ENCODE assay signal across 8 cellular contexts in genomic region chr16:85461814-85462404, GRCh38.
A peak's percentile ranks its signal among the peaks of the same experiment; 100 is the strongest.
DNase-seq lines count a peak whose midpoint lies in the region; ATAC-seq and TF ChIP-seq lines count a peak whose summit lies in the region.

No MANE protein-coding gene starts in this region.

- no peaks in the 10 kb centered on the region for H3K9me3 ChIP-seq in CD8-positive, alpha-beta memory T cell (ENCODE audit: low read length)
- H3K9me3 ChIP-seq in adipocyte (ENCODE audit: control insufficient read depth, low read length), result no peaks in the 10 kb centered on the region
- H3K9me3 ChIP-seq in lung (ENCODE audit: control insufficient read depth in 2 of 2, insufficient read depth in 1 of 2, low read length in 1 of 2), result no peaks in the 10 kb centered on the region
- no peaks in the 10 kb centered on the region for H3K9me3 ChIP-seq in uterus

- TF ChIP-seq CTCF in NB4 (IDR thresholded peaks at IDR 0.05; ENCODE audit: low read depth, low read length) (no peak), lung (IDR thresholded peaks at IDR 0.05; ENCODE audit: control extremely low read depth, extremely low read depth) (no peak), uterus (IDR thresholded peaks at IDR 0.05) (no peak)

- H3K27ac Mint-ChIP-seq in CD8-positive, alpha-beta memory T cell, result peak overlapping the region in 2 of 8 donors; percentile 49 to 60

- H3K4me1 ChIP-seq in CD8-positive, alpha-beta memory T cell (ENCODE audit: insufficient read depth, low read length), result peaks cover 10% of the 10 kb centered on the region
- H3K4me1 ChIP-seq in adipocyte (ENCODE audit: control insufficient read depth, insufficient read depth, low read length) (peaks cover 64% of the 10 kb centered on the region), lung (ENCODE audit: control insufficient read depth in 2 of 2, insufficient read depth in 2 of 2, low read length in 2 of 2) (peaks cover 13 to 27% of the 10 kb centered on the region in 2 donors), uterus (peaks cover 14 to 49% of the 10 kb centered on the region in 2 donors)

- peaks cover 5 to 14% (median 5%) of the 10 kb centered on the region in 3 donors for H3K4me1 Mint-ChIP-seq in CD8-positive, alpha-beta memory T cell

- TF ChIP-seq POLR2A in NB4 (IDR thresholded peaks at IDR 0.05; ENCODE audit: extremely low read depth, insufficient read length) (no peak), uterus (IDR thresholded peaks at IDR 0.05) (no peak)

- CTCF ChIA-PET in CD8-positive, alpha-beta memory T cell (lab: Charles Lee), result interaction anchor here (1.0 to 2.2 kb wide), 3 partner anchors 29 to 95 kb away, joined by 4 to 7 read pairs (median 4); no protein-coding TSS in a partner anchor

- H3K36me3 Mint-ChIP-seq in CD8-positive, alpha-beta memory T cell, result peaks cover 0 to 1% (median 0%) of the 10 kb centered on the region in 3 donors

- peaks cover 19 to 33% of the 10 kb centered on the region in 2 donors for H3K27me3 Mint-ChIP-seq in CD8-positive, alpha-beta memory T cell

- peaks cover 21% of the 10 kb centered on the region for H3K27me3 ChIP-seq in CD8-positive, alpha-beta memory T cell (ENCODE audit: insufficient read depth, low read length, poor library complexity, severe bottlenecking)
- H3K27me3 ChIP-seq in adipocyte (replicated peaks; ENCODE audit: control insufficient read depth, insufficient read depth, low read length) (no peaks in the 10 kb centered on the region), lung (ENCODE audit: control insufficient read depth, insufficient read depth) (no peaks in the 10 kb centered on the region), uterus (no peaks in the 10 kb centered on the region)

- no peak for DNase-seq in CD8-positive, alpha-beta memory T cell
- DNase-seq in NB4 (ENCODE audit: low read depth) (peak; percentile 53), adipocyte (ENCODE audit: low read depth) (peak; percentile 59), lung (ENCODE audit: low spot score) (peak; percentile 73), uterus (peak; percentile 58 to 65), HCEC 1CT (no peak), OCI-M2 (lab: John Stamatoyannopoulos, UW; ENCODE audit: unreplicated experiment) (no peak)
- DNase-seq in activated CD4-positive, alpha-beta T cell treated with anti-CD3 and anti-CD28 coated beads for 4 hours, result no peak

- H3K36me3 ChIP-seq in CD8-positive, alpha-beta memory T cell (ENCODE audit: insufficient read depth, low read length), result no peaks in the 10 kb centered on the region
- H3K36me3 ChIP-seq in adipocyte (ENCODE audit: control insufficient read depth, insufficient read depth, low read length, severe bottlenecking), result no peaks in the 10 kb centered on the region
- H3K36me3 ChIP-seq in lung (ENCODE audit: control insufficient read depth in 2 of 2, insufficient read depth in 2 of 2, low read length in 2 of 2), result no peaks in the 10 kb centered on the region
- no peaks in the 10 kb centered on the region for H3K36me3 ChIP-seq in uterus

- WGBS in lung, 2 donors, result 6 to 7% methylated on average over 13 to 14 of the region's 14 CpGs

- peak overlapping the region; percentile 25 to 86 (median 84) for H3K4me3 Mint-ChIP-seq in CD8-positive, alpha-beta memory T cell

- peak; percentile 61 for ATAC-seq in lung (ENCODE audit: insufficient read depth, low FRiP score)

- POLR2A ChIA-PET in CD8-positive, alpha-beta memory T cell (lab: Charles Lee), result no interaction called here

- intact Hi-C loops in uterus (cut with DNase I; ENCODE audit: low total_unique reads), result no loop called here

- peak overlapping the region; percentile 67 for H3K4me3 ChIP-seq in CD8-positive, alpha-beta memory T cell (ENCODE audit: low read length)
- H3K4me3 ChIP-seq in NB4 (ENCODE audit: low read depth, low read length) (no peak overlapping the region), adipocyte (ENCODE audit: low read length) (peak overlapping the region; percentile 69), lung (no peak overlapping the region), uterus (peak overlapping the region; percentile 24 to 38)

- peak overlapping the region; percentile 78 for H3K27ac ChIP-seq in CD8-positive, alpha-beta memory T cell (ENCODE audit: low read depth, low read length)
- H3K27ac ChIP-seq in lung (ENCODE audit: low read depth in 1 of 2, low read length in 1 of 2) (peak overlapping the region; percentile 55 to 80), uterus (peak overlapping the region; percentile 57 to 79)

- peak overlapping the region; percentile 84 for H3K9ac ChIP-seq in adipocyte (ENCODE audit: low read length)

- H3K9me3 Mint-ChIP-seq in CD8-positive, alpha-beta memory T cell, result no peaks in the 10 kb centered on the region

Comparison
In these comparisons a context has a peak if more than half of its experiments do, and no peak if none do; other contexts are left out.
1. DNase-seq: peak in NB4 (single experiment), adipocyte (single experiment), lung (single experiment) and uterus (2 of 2); none in CD8-positive, alpha-beta memory T cell (0 of 5), HCEC 1CT (single experiment), OCI-M2 (single experiment) and activated CD4-positive, alpha-beta T cell treated with anti-CD3 and anti-CD28 coated beads for 4 hours (0 of 2).
2. H3K4me3 ChIP-seq: peak in CD8-positive, alpha-beta memory T cell (single experiment), adipocyte (single experiment) and uterus (2 of 2); none in NB4 (single experiment) and lung (single experiment).
3. Peak in every context shown above with its lines, with median percentiles within 50 percentile points of each other: H3K27ac ChIP-seq.